18 cellular contexts compared by ENCODE assay signal in genomic region chr4:42845586-42845985, GRCh38. TPM values are rescaled to one million over a fixed set of nuclear protein-coding genes. Genes with fewer than 3 reads are reported as not detected.
DNase-seq lines count a peak whose midpoint lies in the region; ATAC-seq and TF ChIP-seq lines count a peak whose summit lies in the region.
"Had no signal": no experiment of that assay in that cellular context is flagged by ENCODE, and none has a peak within 500 bp of the region (broad histone marks: within the 10 kb centered on the region; RNA-seq: fewer than 3 reads in every experiment).

No MANE protein-coding gene starts in this region.

- ATAC-seq in upper lobe of right lung, result peak; percentile 39
- ATAC-seq: HepG2 had no signal

- H3K4me3 ChIP-seq in mesenchymal stem cell (ENCODE audit: insufficient read depth in 1 of 2, low read depth in 1 of 2, low read length in 2 of 2), result no peak overlapping the region
- no peak overlapping the region for H3K4me3 ChIP-seq in upper lobe of right lung
- H3K4me3 ChIP-seq in breast epithelium, result no peak overlapping the region
- H3K4me3 ChIP-seq: BLaER1 treated with 17β-estradiol and CSF1 and Interleukin-3, amounts not matched to agents 10 nM and 100 nM had no signal

- no peak overlapping the region for H3K4me2 ChIP-seq in mesenchymal stem cell (ENCODE audit: low read length, poor library complexity, severe bottlenecking)
- H3K4me2 ChIP-seq: BLaER1 treated with 17β-estradiol and CSF1 and Interleukin-3, amounts not matched to agents 10 nM and 100 nM had no signal

- H3K27ac ChIP-seq in mesenchymal stem cell (ENCODE audit: low read length, poor library complexity, severe bottlenecking), result no peak overlapping the region
- no peak overlapping the region for H3K27ac ChIP-seq in upper lobe of right lung
- no peak overlapping the region for H3K27ac ChIP-seq in breast epithelium
- H3K27ac ChIP-seq: BLaER1 treated with 17β-estradiol and CSF1 and Interleukin-3, amounts not matched to agents 10 nM and 100 nM had no signal

- H3K79me1 ChIP-seq in mesenchymal stem cell (replicated peaks; ENCODE audit: low read length, poor library complexity, severe bottlenecking), result no peaks in the 10 kb centered on the region

- H2BK5ac ChIP-seq in mesenchymal stem cell (ENCODE audit: low read depth, low read length, poor library complexity, severe bottlenecking), result no peak overlapping the region

- H4K91ac ChIP-seq in mesenchymal stem cell (ENCODE audit: low read length), result no peak overlapping the region

- DNase-seq in H4 (ENCODE audit: low spot score), result peak; percentile 6
- peak; percentile 26 for DNase-seq in epidermal melanocyte (ENCODE audit: insufficient read length, low spot score)
- peak; percentile 2 for DNase-seq in mesenchymal stem cell
- no peak for DNase-seq in upper lobe of right lung
- no peak for DNase-seq in breast epithelium (ENCODE audit: low spot score in 2 of 2)
- no peak for DNase-seq in GDM1 (lab: John Stamatoyannopoulos, UW)
- DNase-seq in activated naive CD4-positive, alpha-beta T cell treated with anti-CD3 and anti-CD28 coated beads, Interleukin-2, amount 50 U/mL, for 16 hours, result no peak
- DNase-seq: ACHN; Calu3; CD4-positive, CD25-positive, alpha-beta regulatory T cell; DMS 273 treated with DMSO at 0.1 percent for 48 hours; GOT3; HCEC 1CT; HFFc6 had no signal

- H3K4ac ChIP-seq in mesenchymal stem cell (ENCODE audit: low read depth in 1 of 2, low read length in 2 of 2), result no peak overlapping the region

- H4K8ac ChIP-seq in mesenchymal stem cell (ENCODE audit: low read length), result no peak overlapping the region

- H3K4me1 ChIP-seq in mesenchymal stem cell (ENCODE audit: control insufficient read depth, insufficient read depth, low read depth, low read length) (no peaks in the 10 kb centered on the region), upper lobe of right lung (no peaks in the 10 kb centered on the region), breast epithelium (no peaks in the 10 kb centered on the region)
- H3K4me1 ChIP-seq: BLaER1 treated with 17β-estradiol and CSF1 and Interleukin-3, amounts not matched to agents 10 nM and 100 nM had no signal

- H3K9ac ChIP-seq in mesenchymal stem cell (ENCODE audit: low read length), result no peak overlapping the region
- H3K9ac ChIP-seq: BLaER1 treated with 17β-estradiol and CSF1 and Interleukin-3, amounts not matched to agents 10 nM and 100 nM had no signal

- WGBS in mesenchymal stem cell, result no CpG with 5 or more reads among the region's 1 CpG

- H3K27me3 ChIP-seq in mesenchymal stem cell (ENCODE audit: control insufficient read depth in 1 of 2, insufficient read depth in 1 of 2, low read length in 2 of 2) (no peaks in the 10 kb centered on the region), upper lobe of right lung (peaks cover 7% of the 10 kb centered on the region), breast epithelium (no peaks in the 10 kb centered on the region)
- H3K27me3 ChIP-seq: BLaER1 treated with 17β-estradiol and CSF1 and Interleukin-3, amounts not matched to agents 10 nM and 100 nM had no signal

- TF ChIP-seq POLR2A in breast epithelium (IDR thresholded peaks at IDR 0.05), result no peak

- no peak overlapping the region for H3K14ac ChIP-seq in mesenchymal stem cell (ENCODE audit: low read length in 2 of 2)

- H2BK15ac ChIP-seq in mesenchymal stem cell (ENCODE audit: low read depth, poor library complexity, severe bottlenecking), result no peak overlapping the region

- no peak overlapping the region for H2BK12ac ChIP-seq in mesenchymal stem cell (ENCODE audit: low read length in 2 of 2)

- no peak overlapping the region for H2AK5ac ChIP-seq in mesenchymal stem cell (ENCODE audit: low read length, severe bottlenecking)

- intact Hi-C loops in upper lobe of right lung (cut with DNase I), result no loop called here
- intact Hi-C loops in breast epithelium (cut with DNase I; ENCODE audit: low total_unique reads), result no loop called here

- H3K36me3 ChIP-seq in mesenchymal stem cell (ENCODE audit: control insufficient read depth in 1 of 2, insufficient read depth in 2 of 2, low read depth in 1 of 2, low read length in 2 of 2) (no peaks in the 10 kb centered on the region), upper lobe of right lung (no peaks in the 10 kb centered on the region), breast epithelium (no peaks in the 10 kb centered on the region)
- H3K36me3 ChIP-seq: BLaER1 treated with 17β-estradiol and CSF1 and Interleukin-3, amounts not matched to agents 10 nM and 100 nM had no signal

- TF ChIP-seq CTCF in upper lobe of right lung (IDR thresholded peaks at IDR 0.05) (no peak), breast epithelium (IDR thresholded peaks at IDR 0.05) (no peak)

- H2BK120ac ChIP-seq in mesenchymal stem cell (ENCODE audit: low read depth, low read length), result no peak overlapping the region

- H2AFZ ChIP-seq in mesenchymal stem cell (ENCODE audit: low read depth, low read length), result no peak overlapping the region

- no peak overlapping the region for H3K23ac ChIP-seq in mesenchymal stem cell (ENCODE audit: low read length in 2 of 2)

- no peak overlapping the region for H3K18ac ChIP-seq in mesenchymal stem cell (ENCODE audit: low read depth in 1 of 2, low read length in 2 of 2)

- H3K9me3 ChIP-seq in mesenchymal stem cell (ENCODE audit: control insufficient read depth, low read length) (peaks cover 7% of the 10 kb centered on the region), upper lobe of right lung (no peaks in the 10 kb centered on the region), breast epithelium (peaks cover 0 to 8% of the 10 kb centered on the region in 2 donors)

RNA-seq across cellular contexts. Expression of gene GRXCR1, which starts 46.9 kb away (rescaled TPM):
- not detected in 2 replicates for total RNA-seq in H4 (2014; rRNA removed; shearing (Covaris generic))
- polyA plus RNA-seq in mesenchymal stem cell (2013, experiment 1 of 2), result not detected
- not detected for polyA plus RNA-seq in mesenchymal stem cell (2013, experiment 2 of 2)
- total RNA-seq in upper lobe of right lung, result not detected
- not detected for total RNA-seq in breast epithelium
- total RNA-seq: A172; Calu3; CD4-positive, CD25-positive, alpha-beta regulatory T cell; G401; HepG2; HFFc6 had no signal
- polyA plus RNA-seq: CD4-positive, CD25-positive, alpha-beta regulatory T cell; HepG2 had no signal

Comparison
In these comparisons a context has a peak if more than half of its experiments do, and no peak if none do; other contexts are left out.
1. DNase-seq: peak in H4 (single experiment), epidermal melanocyte (single experiment) and mesenchymal stem cell (single experiment); none in upper lobe of right lung (single experiment), breast epithelium (0 of 2), GDM1 (single experiment) and activated naive CD4-positive, alpha-beta T cell treated with anti-CD3 and anti-CD28 coated beads, Interleukin-2, amount 50 U/mL, for 16 hours (single experiment).